In the genomic region with DNA sequence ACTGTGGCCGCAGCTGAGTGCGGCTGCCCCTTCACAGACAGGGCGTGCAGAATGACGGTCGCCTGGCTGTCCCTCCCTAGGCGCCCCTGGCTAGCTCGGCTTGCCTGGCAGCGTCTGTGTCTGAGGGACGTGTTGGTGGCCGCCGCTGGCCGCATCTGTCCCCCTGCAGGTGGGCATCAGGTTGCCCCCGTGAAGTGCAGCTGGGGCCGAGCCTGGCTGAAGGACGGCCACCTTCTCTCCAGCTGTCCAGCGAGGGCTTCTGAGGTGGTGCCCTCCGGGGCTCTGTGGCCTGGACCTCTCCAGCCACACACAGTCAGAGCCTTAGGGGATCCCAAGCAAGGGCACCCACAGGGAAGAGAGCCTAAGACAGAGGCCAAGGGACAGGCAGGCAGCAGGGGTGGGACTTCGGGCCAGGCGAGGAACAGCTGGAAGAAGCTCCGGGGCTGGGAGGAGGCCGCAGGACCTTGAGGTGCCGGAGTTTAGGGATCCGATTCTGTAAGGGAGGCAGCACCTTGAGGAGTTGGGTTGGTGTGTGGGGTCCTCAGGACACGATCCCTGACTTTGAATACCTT, we compare ENCODE assay signal across 8 cellular contexts.
DNase-seq lines count a peak whose midpoint lies in the region; ATAC-seq, FAIRE-seq and TF ChIP-seq lines count a peak whose summit lies in the region.

No MANE protein-coding gene starts in this region.

- H2BK5ac ChIP-seq in mesendoderm (ENCODE audit: low read length) = no peak overlapping the region

- FAIRE-seq in bronchial epithelial cell (lab: Jason Lieb, UNC) = no peak

- no peak for TF ChIP-seq EP300 in transverse colon (IDR thresholded peaks at IDR 0.05; ENCODE audit: low read depth)

- peak overlapping the region; percentile 66 for H3K23ac ChIP-seq in mesendoderm (ENCODE audit: low read length)

- TF ChIP-seq CTCF in bronchial epithelial cell (IDR thresholded peaks at IDR 0.05; ENCODE audit: insufficient read depth, low read length, severe bottlenecking) (no peak), transverse colon (IDR thresholded peaks at IDR 0.05) (no peak)

- H3K36me3 ChIP-seq in bronchial epithelial cell (ENCODE audit: control insufficient read depth, insufficient read depth, low read length) (no peaks in the 10 kb centered on the region), mesendoderm (ENCODE audit: control insufficient read depth, insufficient read depth, low read length) (no peaks in the 10 kb centered on the region), transverse colon (no peaks in the 10 kb centered on the region)

- no peak overlapping the region for H2AK5ac ChIP-seq in mesendoderm (ENCODE audit: low read length)

- H3K56ac ChIP-seq in mesendoderm (ENCODE audit: low read length) = peak overlapping the region; percentile 71

- no peak overlapping the region for H3K27ac Mint-ChIP-seq in activated T-cell treated with anti-CD3 and anti-CD28 coated beads, Interleukin-2, amount 50 U/mL, for 72 hours

- H3K4me3 ChIP-seq in bronchial epithelial cell (ENCODE audit: low read depth, low read length) = peak overlapping the region; percentile 68
- H3K4me3 ChIP-seq in mesendoderm (ENCODE audit: low read length) = no peak overlapping the region
- H3K4me3 ChIP-seq in transverse colon = peak overlapping the region; percentile 17 to 72 (median 61)

- H3K4me2 ChIP-seq in mesendoderm (ENCODE audit: low read length) = peak overlapping the region; percentile 100

- no peak overlapping the region for H3K4ac ChIP-seq in mesendoderm (ENCODE audit: low read depth, low read length)

- H3K36me3 Mint-ChIP-seq in activated T-cell treated with anti-CD3 and anti-CD28 coated beads, Interleukin-2, amount 50 U/mL, for 72 hours (ENCODE audit: insufficient read depth in 2 of 2) = no peaks in the 10 kb centered on the region

- H2BK15ac ChIP-seq in mesendoderm (replicated peaks; ENCODE audit: low read depth) = no peak overlapping the region

- H3K79me2 ChIP-seq in mesendoderm (ENCODE audit: control insufficient read depth, insufficient read depth, low read length) = no peaks in the 10 kb centered on the region

- peak overlapping the region; percentile 90 to 91 for H3K4me3 Mint-ChIP-seq in activated T-cell treated with anti-CD3 and anti-CD28 coated beads, Interleukin-2, amount 50 U/mL, for 72 hours

- no peak overlapping the region for H3K18ac ChIP-seq in mesendoderm (ENCODE audit: low read length)

- peaks cover 6% of the 10 kb centered on the region for H3K27me3 Mint-ChIP-seq in activated T-cell treated with anti-CD3 and anti-CD28 coated beads, Interleukin-2, amount 50 U/mL, for 72 hours (ENCODE audit: low read depth)

- H3K79me1 ChIP-seq in mesendoderm (ENCODE audit: low read length) = no peaks in the 10 kb centered on the region

- no peaks in the 10 kb centered on the region for H3K4me1 ChIP-seq in mesendoderm (ENCODE audit: control insufficient read depth, low read depth, low read length)
- H3K4me1 ChIP-seq in transverse colon = peaks cover 9 to 20% (median 16%) of the 10 kb centered on the region in 4 donors

- peak overlapping the region; percentile 72 for H3K9ac ChIP-seq in mesendoderm (ENCODE audit: low read length)

- intact Hi-C loops in transverse colon (cut with DNase I; ENCODE audit: low total_unique reads) = no loop called here

- no peak for ATAC-seq in activated T-cell treated with anti-CD3 and anti-CD28 coated beads, Interleukin-2, amount 50 U/mL, for 72 hours (replicated peaks in 1 of 2)

- H3K9me3 ChIP-seq in transverse colon = no peaks in the 10 kb centered on the region

- H3K27ac ChIP-seq in mesendoderm (ENCODE audit: low read depth, low read length) = no peak overlapping the region
- peak overlapping the region; percentile 85 to 89 (median 88) for H3K27ac ChIP-seq in transverse colon

- DNase-seq in activated T-cell treated with anti-CD3 and anti-CD28 coated beads, Interleukin-2, amount 50 U/mL, for 72 hours = no peak
- no peak for DNase-seq in activated T-cell treated with anti-CD3 and anti-CD28 coated beads, Interleukin-2, amount 50 U/mL, for 48 hours
- DNase-seq in bronchial epithelial cell (ENCODE audit: low read depth) (no peak), mesendoderm (no peak), transverse colon (no peak), NCI-H1092 treated with DMSO at 0.1 percent for 48 hours (lab: John Stamatoyannopoulos, UW) (no peak), HCEC 1CT (no peak), NCI-H2196 (lab: John Stamatoyannopoulos, UW; ENCODE audit: unreplicated experiment) (no peak)

- no CpG with 5 or more reads among the region's 24 CpGs for WGBS in mesendoderm (ENCODE audit: extremely low coverage, insufficient coverage, low lambda C conversion rate)
- 78 to 80% methylated on average over 1 to 20 of the region's 24 CpGs for WGBS in transverse colon (ENCODE audit: low coverage in 1 of 2), 2 donors

- H3K27me3 ChIP-seq in bronchial epithelial cell (ENCODE audit: control insufficient read depth, insufficient read depth, low read length) (no peaks in the 10 kb centered on the region), mesendoderm (ENCODE audit: insufficient read depth, low read length, poor library complexity) (no peaks in the 10 kb centered on the region), transverse colon (no peaks in the 10 kb centered on the region)

- peaks cover 0 to 2% of the 10 kb centered on the region in 2 donors for H3K9me3 Mint-ChIP-seq in activated T-cell treated with anti-CD3 and anti-CD28 coated beads, Interleukin-2, amount 50 U/mL, for 72 hours

- H2BK120ac ChIP-seq in mesendoderm (ENCODE audit: low read depth, low read length) = no peak overlapping the region

- H4K8ac ChIP-seq in mesendoderm (ENCODE audit: low read depth, low read length) = no peak overlapping the region

- H3K4me1 Mint-ChIP-seq in activated T-cell treated with anti-CD3 and anti-CD28 coated beads, Interleukin-2, amount 50 U/mL, for 72 hours (ENCODE audit: low read depth) = peaks cover 7% of the 10 kb centered on the region

- in situ Hi-C loops in transverse colon (cut with MboI; ENCODE audit: low pct_ligation_motif_present in 1 of 4, low pct_unique_long_range_greater_than_20kb in 1 of 4, low sequenced_read_pairs in 3 of 4) = no loop called here

- no peak for TF ChIP-seq POLR2A in transverse colon (IDR thresholded peaks at IDR 0.05)

- H4K5ac ChIP-seq in mesendoderm (ENCODE audit: low read length) = no peak overlapping the region
